ENCODE assay signal across 1 cellular context in genomic region chr3:57226156-57226555, GRCh38.
TF ChIP-seq lines count a peak whose summit lies in the region.

No MANE protein-coding gene starts in this region.

TF ChIP-seq in GM23338, 12 proteins besides CTCF, POLR2A, EP300 and RAD21 (continued from another document):
- TF ChIP-seq ZNF462 (CRISPR knock-in tag; IDR thresholded peaks at IDR 0.05): no peak
- no peak for TF ChIP-seq POLR2AphosphoS5 (IDR thresholded peaks at IDR 0.05; ENCODE audit: low read depth)
- TF ChIP-seq NANOG (IDR thresholded peaks at IDR 0.05; ENCODE audit: borderline replicate concordance): no peak
- no peak for TF ChIP-seq STAT1 (IDR thresholded peaks at IDR 0.05; ENCODE audit: unreplicated experiment)
- TF ChIP-seq ETS1 (IDR thresholded peaks at IDR 0.05): no peak
- TF ChIP-seq JUNB (IDR thresholded peaks at IDR 0.05; ENCODE audit: unreplicated experiment): no peak
- TF ChIP-seq ZNF114 (CRISPR knock-in tag; IDR thresholded peaks at IDR 0.05): no peak
- TF ChIP-seq EZH2 (IDR thresholded peaks at IDR 0.05; ENCODE audit: low read depth, unreplicated experiment): no peak
